33 cellular contexts compared by ENCODE assay signal in the genomic region with DNA sequence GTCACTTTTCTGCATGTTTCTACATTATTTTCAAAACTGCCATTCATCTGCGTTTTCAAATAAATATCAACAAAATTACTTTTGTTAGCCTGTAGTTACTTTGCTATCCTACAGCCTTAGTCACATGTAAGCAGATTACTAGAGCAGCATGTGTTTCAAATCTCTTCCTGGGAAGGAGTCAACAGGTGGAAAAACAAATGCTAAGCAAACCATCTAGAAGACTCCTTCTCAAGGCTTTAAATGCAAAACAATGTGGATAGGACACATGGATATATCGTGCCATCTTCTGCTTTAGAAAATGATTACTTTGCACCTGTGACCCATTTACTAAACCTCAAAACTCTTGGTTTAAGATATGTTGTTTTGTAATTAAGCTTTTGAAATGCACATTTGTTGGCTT.
"Had no signal": no experiment of that assay in that cellular context is flagged by ENCODE, and none has a peak within 500 bp of the region (broad histone marks: within the 10 kb centered on the region; RNA-seq: fewer than 3 reads in every experiment).

No MANE protein-coding gene starts in this region.

- H3K36me3 ChIP-seq: ascending aorta, cardiac muscle cell, SJCRH30, WERI-Rb-1 had no signal

- H3K4me3 ChIP-seq: ascending aorta, cardiac muscle cell, SJCRH30, SK-N-MC had no signal

- H3K4me1 ChIP-seq: ascending aorta had no signal

- H3K4me3 Mint-ChIP-seq: activated CD4-positive, alpha-beta memory T cell treated with anti-CD3 and anti-CD28 coated beads, Interleukin-2, amount 10 ng/mL, durations not matched to agents 7 days and 5 days; activated CD8-positive, alpha-beta memory T cell treated with anti-CD3 and anti-CD28 coated beads, Interleukin-2, amount 10 ng/mL, durations not matched to agents 7 days and 5 days; activated naive CD4-positive, alpha-beta T cell treated with anti-CD3 and anti-CD28 coated beads, Interleukin-2, amount 50 U/mL, for 24 hours; activated naive CD8-positive, alpha-beta T cell treated with anti-CD3 and anti-CD28 coated beads, Interleukin-2, amount 10 ng/mL, durations not matched to agents 7 days and 5 days; activated T-cell treated with anti-CD3 and anti-CD28 coated beads, Interleukin-2, amount 50 U/mL, for 72 hours; activated T-helper 17 cell treated with anti-CD3 and anti-CD28 coated beads, Interleukin-2, amount 50 U/mL, for 72 hours; central memory CD8-positive, alpha-beta T cell had no signal

- H3K27me3 ChIP-seq: ascending aorta, cardiac muscle cell, SJCRH30 had no signal

- H3K27ac ChIP-seq: ascending aorta, cardiac muscle cell, SJCRH30, SK-N-MC, WERI-Rb-1 had no signal

- H3K27ac Mint-ChIP-seq: activated CD4-positive, alpha-beta memory T cell treated with anti-CD3 and anti-CD28 coated beads, Interleukin-2, amount 10 ng/mL, durations not matched to agents 7 days and 5 days; activated CD8-positive, alpha-beta memory T cell treated with anti-CD3 and anti-CD28 coated beads, Interleukin-2, amount 10 ng/mL, durations not matched to agents 7 days and 5 days; activated naive CD4-positive, alpha-beta T cell treated with anti-CD3 and anti-CD28 coated beads, Interleukin-2, amount 50 U/mL, for 24 hours; activated naive CD8-positive, alpha-beta T cell treated with anti-CD3 and anti-CD28 coated beads, Interleukin-2, amount 10 ng/mL, durations not matched to agents 7 days and 5 days; activated T-cell treated with anti-CD3 and anti-CD28 coated beads, Interleukin-2, amount 50 U/mL, for 72 hours; activated T-helper 17 cell treated with anti-CD3 and anti-CD28 coated beads, Interleukin-2, amount 50 U/mL, for 72 hours had no signal

- H3K9me3 Mint-ChIP-seq: activated CD4-positive, alpha-beta memory T cell treated with anti-CD3 and anti-CD28 coated beads, Interleukin-2, amount 10 ng/mL, durations not matched to agents 7 days and 5 days; activated naive CD8-positive, alpha-beta T cell treated with anti-CD3 and anti-CD28 coated beads, Interleukin-2, amount 10 ng/mL, durations not matched to agents 7 days and 5 days; activated T-cell treated with anti-CD3 and anti-CD28 coated beads, Interleukin-2, amount 50 U/mL, for 72 hours; activated T-helper 17 cell treated with anti-CD3 and anti-CD28 coated beads, Interleukin-2, amount 50 U/mL, for 72 hours; central memory CD8-positive, alpha-beta T cell had no signal

- H3K9me3 ChIP-seq: SJCRH30 had no signal

- H3K36me3 Mint-ChIP-seq: activated naive CD4-positive, alpha-beta T cell treated with anti-CD3 and anti-CD28 coated beads, Interleukin-2, amount 50 U/mL, for 24 hours; activated naive CD8-positive, alpha-beta T cell treated with anti-CD3 and anti-CD28 coated beads, Interleukin-2, amount 10 ng/mL, durations not matched to agents 7 days and 5 days had no signal

- ATAC-seq: activated CD8-positive, alpha-beta memory T cell treated with anti-CD3 and anti-CD28 coated beads, Interleukin-2, amount 10 ng/mL, durations not matched to agents 7 days and 5 days; activated T-cell treated with anti-CD3 and anti-CD28 coated beads, Interleukin-2, amount 50 U/mL, for 72 hours; activated T-helper 17 cell treated with anti-CD3 and anti-CD28 coated beads, Interleukin-2, amount 50 U/mL, for 72 hours had no signal

- DNase-seq: activated CD4-positive, alpha-beta memory T cell treated with anti-CD3 and anti-CD28 coated beads, Interleukin-2, amount 10 ng/mL, durations not matched to agents 7 days and 5 days; activated CD4-positive, alpha-beta T cell treated with anti-CD3 and anti-CD28 coated beads for 1 hour; activated CD4-positive, alpha-beta T cell treated with anti-CD3 and anti-CD28 coated beads for 48 hours; activated CD4-positive, CD25-positive, alpha-beta regulatory T cell; activated CD8-positive, alpha-beta memory T cell treated with anti-CD3 and anti-CD28 coated beads for 24 hours; activated CD8-positive, alpha-beta memory T cell treated with anti-CD3 and anti-CD28 coated beads, Interleukin-2, amount 10 ng/mL, durations not matched to agents 7 days and 5 days; activated CD8-positive, alpha-beta memory T cell treated with anti-CD3 and anti-CD28 coated beads, Interleukin-2, amount 50 U/mL, for 48 hours; activated effector memory CD4-positive, alpha-beta T cell treated with anti-CD3 and anti-CD28 coated beads, Interleukin-2, amount 50 U/mL, for 16 hours; activated naive CD4-positive, alpha-beta T cell treated with Interleukin-2 at 50 U/mL for 16 hours; activated naive CD8-positive, alpha-beta T cell treated with anti-CD3 and anti-CD28 coated beads, Interleukin-2, amount 10 ng/mL, durations not matched to agents 7 days and 5 days; activated T-cell treated with anti-CD3 and anti-CD28 coated beads, Interleukin-2, amount 50 U/mL, for 72 hours; amygdala; Kasumi-1; NCI-H1105; NCI-H1417 treated with DMSO at 0.1 percent for 48 hours; NCI-H1930; NCI-H2081 treated with DMSO at 0.1 percent for 48 hours; NCI-H226; NCI-H446 treated with DMSO at 0.1 percent for 48 hours; NCI-H524; NCI-H69; NK-92 treated with Interleukin-12 subunit alpha and Interleukin-12 subunit beta, amount 100 ng/mL, for 24 hours; OCI-M1; SHP77; T1000; WERI-Rb-1 had no signal
